ENCODE assay signal across 8 cellular contexts in the genomic region with DNA sequence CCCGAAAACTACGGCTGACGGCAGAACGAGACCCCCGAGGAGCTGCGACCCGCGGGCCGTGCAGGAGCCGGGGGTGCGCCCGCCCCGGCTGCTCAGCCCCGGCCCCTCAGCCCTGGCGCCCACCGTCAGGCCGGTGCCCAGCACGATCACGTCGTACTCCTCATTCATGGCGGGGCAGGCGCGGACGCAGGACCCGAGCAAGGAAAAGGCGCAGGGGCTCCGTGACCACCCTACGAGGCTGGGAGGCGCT. TPM values are rescaled to one million over a fixed set of nuclear protein-coding genes. Genes with fewer than 3 reads are reported as not detected.
A peak's percentile ranks its signal among the peaks of the same experiment; 100 is the strongest.
DNase-seq lines count a peak whose midpoint lies in the region; ATAC-seq and TF ChIP-seq lines count a peak whose summit lies in the region.

No MANE protein-coding gene starts in this region.

- WGBS in HUES64: under 1% methylated on average over 29 of the region's 29 CpGs

- H3K9me3 ChIP-seq in BLaER1 (no peaks in the 10 kb centered on the region), HUES64 (ENCODE audit: insufficient read depth, low read depth, low read length) (no peaks in the 10 kb centered on the region), muscle layer of colon (ENCODE audit: low read length) (no peaks in the 10 kb centered on the region)

- H4K20me1 ChIP-seq in BLaER1: peaks cover 49% of the 10 kb centered on the region

- peak overlapping the region; percentile 99 for H3K27ac ChIP-seq in BLaER1
- H3K27ac ChIP-seq in HUES64 (ENCODE audit: low read depth, low read length): peak overlapping the region; percentile 96
- peak overlapping the region; percentile 87 for H3K27ac ChIP-seq in muscle layer of colon (ENCODE audit: low read depth, low read length)

- H3K4me2 ChIP-seq in BLaER1: peak overlapping the region; percentile 91

- H3K4me1 ChIP-seq in BLaER1 (peaks cover 71% of the 10 kb centered on the region), HUES64 (ENCODE audit: insufficient read depth, low read length) (peaks cover 26% of the 10 kb centered on the region), muscle layer of colon (ENCODE audit: insufficient read depth, low read length) (peaks cover 40% of the 10 kb centered on the region)

- DNase-seq in choroid plexus epithelial cell (ENCODE audit: low read depth) (no peak), GM10248 (ENCODE audit: extremely low spot score) (no peak), NCI-H2171 (lab: John Stamatoyannopoulos, UW) (no peak), NCI-H146 (lab: John Stamatoyannopoulos, UW) (no peak)

- H3K27me3 ChIP-seq in BLaER1 (no peaks in the 10 kb centered on the region), HUES64 (ENCODE audit: insufficient read depth, low read length) (no peaks in the 10 kb centered on the region), muscle layer of colon (ENCODE audit: control insufficient read depth in 1 of 2, insufficient read depth in 2 of 2, low read length in 2 of 2) (no peaks in the 10 kb centered on the region)

- H3K36me3 ChIP-seq in BLaER1 (peaks cover 10% of the 10 kb centered on the region), HUES64 (ENCODE audit: insufficient read depth, low read length) (peaks cover 12% of the 10 kb centered on the region), muscle layer of colon (ENCODE audit: insufficient read depth, low read length) (no peaks in the 10 kb centered on the region)

- H3K4me3 ChIP-seq in BLaER1 (peak overlapping the region; percentile 95), HUES64 (ENCODE audit: low read length) (peak overlapping the region; percentile 97), choroid plexus epithelial cell (ENCODE audit: low read depth, low read length) (peak overlapping the region; percentile 95), muscle layer of colon (ENCODE audit: low read depth in 1 of 2, low read length in 2 of 2) (peak overlapping the region; percentile 66 to 92)

- CTCF ChIA-PET in GM10248 (lab: Yijun Ruan, JAX): interaction anchor here (0.9 to 1.7 kb wide), 5 partner anchors 9 to 273 kb away, joined by 3 to 5 read pairs (median 4); no protein-coding TSS in a partner anchor

- POLR2A ChIA-PET in GM10248 (lab: Yijun Ruan, JAX): interaction anchor here (0.6 to 1.8 kb wide), 9 partner anchors 8 to 169 kb away, joined by 3 to 12 read pairs (median 4); no protein-coding TSS in a partner anchor

- peak overlapping the region; percentile 99 for H3K9ac ChIP-seq in BLaER1
- H3K9ac ChIP-seq in HUES64 (ENCODE audit: low read depth, low read length): peak overlapping the region; percentile 99
- peak overlapping the region; percentile 82 for H3K9ac ChIP-seq in muscle layer of colon (ENCODE audit: low read length)

- TF ChIP-seq CTCF in choroid plexus epithelial cell (conservative IDR thresholded peaks at IDR 0.05; ENCODE audit: low read depth, low read length) (no peak), GM10248 (IDR thresholded peaks at IDR 0.05; ENCODE audit: control extremely low read depth, extremely low read depth, low read depth, missing control alignments) (no peak)

- ATAC-seq in GM21526 (IDR thresholded peaks at IDR 0.05; ENCODE audit: low FRiP score, unreplicated experiment): peak; percentile 28

RNA-seq across cellular contexts. Expression of gene GDI2, which starts 0.2 kb away (rescaled TPM):
- 319 TPM for polyA plus RNA-seq in HUES64 (2013, experiment 1 of 2)
- 312 TPM for polyA plus RNA-seq in HUES64 (2013, experiment 2 of 2)
